Comparison of ENCODE assay signal across 1 cellular context in genomic region chr5:75656311-75657003, GRCh38.
TF ChIP-seq lines count a peak whose summit lies in the region.

No MANE protein-coding gene starts in this region.

TF ChIP-seq in GM23338, 12 proteins besides CTCF, POLR2A, EP300 and RAD21 (continued from another document):
- TF ChIP-seq ZNF462 (CRISPR knock-in tag; IDR thresholded peaks at IDR 0.05), result no peak
